In the genomic region with DNA sequence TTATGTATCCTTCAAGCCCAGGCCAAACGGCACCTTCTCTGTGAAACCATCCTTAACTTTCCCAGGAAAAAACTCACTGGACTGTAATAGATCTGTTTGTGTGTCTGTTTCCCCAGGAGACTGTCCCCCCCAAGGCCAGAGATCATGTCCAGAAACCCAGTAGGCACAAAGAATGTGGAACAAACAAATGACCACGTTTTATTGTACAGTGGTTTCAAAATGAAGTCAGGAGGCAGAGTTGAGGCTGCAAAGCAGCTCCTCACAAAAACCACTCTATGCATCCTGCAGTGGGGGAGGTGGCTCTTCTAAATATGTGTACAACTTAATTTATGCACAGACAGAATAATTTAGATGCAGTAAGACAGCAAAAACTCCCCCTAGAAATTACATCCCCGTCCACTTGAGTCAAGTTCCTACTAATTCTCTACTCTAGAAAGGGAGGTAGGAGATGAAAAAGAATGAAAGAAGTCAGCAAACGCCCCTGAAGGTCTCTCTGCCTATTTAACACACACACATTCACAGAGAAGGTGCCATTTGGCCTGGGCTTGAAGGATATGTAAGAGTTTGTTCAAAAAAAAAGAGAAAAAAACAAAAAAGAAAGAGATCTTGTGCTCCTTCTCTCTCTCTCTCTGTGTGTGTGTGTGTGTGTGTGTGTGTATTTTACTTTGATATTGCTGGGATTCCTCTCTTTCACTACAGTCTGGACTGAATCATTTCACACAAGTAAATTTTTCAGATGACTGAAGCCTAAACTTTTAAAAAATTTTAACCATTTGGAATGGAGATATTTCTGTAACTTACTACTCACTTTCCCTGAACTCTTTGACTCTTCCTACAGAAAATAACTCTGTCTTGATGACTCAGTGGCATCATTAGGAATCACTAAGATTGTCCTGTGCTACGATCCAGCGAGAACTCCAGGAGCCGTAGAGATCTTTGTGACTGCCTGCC, we compare ENCODE assay signal across 8 cellular contexts. TPM values are rescaled to one million over a fixed set of nuclear protein-coding genes. Genes with fewer than 3 reads are reported as not detected.
DNase-seq lines count a peak whose midpoint lies in the region; ATAC-seq and TF ChIP-seq lines count a peak whose summit lies in the region.

No MANE protein-coding gene starts in this region.

- POLR2A ChIA-PET in WTC11 (lab: Charles Lee), result no interaction called here

- CTCF ChIA-PET in WTC11 (lab: Charles Lee), result no interaction called here

- peak overlapping the region; percentile 61 for H3K4me3 Mint-ChIP-seq in activated T-helper 2 cell treated with anti-CD3 and anti-CD28 coated beads, Interferon-gamma antibody, Interleukin-2, Interleukin-4, amounts not matched to agents 10 μg/mL and 5 μg/mL and 100 μg/mL, durations not matched to agents 14 hours and 24 hours and 36 hours (ENCODE audit: low read depth)
- H3K4me3 Mint-ChIP-seq in WTC11, result no peak overlapping the region

- no peak for TF ChIP-seq CTCF in WTC11 (IDR thresholded peaks at IDR 0.05)

- ATAC-seq in GM18907 (IDR thresholded peaks at IDR 0.05; ENCODE audit: unreplicated experiment), result peak; percentile 66
- ATAC-seq in HG02852 (IDR thresholded peaks at IDR 0.05; ENCODE audit: unreplicated experiment), result peak; percentile 82
- ATAC-seq in sciatic nerve, result peak; percentile 5
- no peak for ATAC-seq in WTC11

- H3K27me3 Mint-ChIP-seq in activated T-helper 2 cell treated with anti-CD3 and anti-CD28 coated beads, Interferon-gamma antibody, Interleukin-2, Interleukin-4, amounts not matched to agents 10 μg/mL and 5 μg/mL and 100 μg/mL, durations not matched to agents 14 hours and 24 hours and 36 hours (ENCODE audit: low read depth), result no peaks in the 10 kb centered on the region
- no peaks in the 10 kb centered on the region for H3K27me3 Mint-ChIP-seq in WTC11 (ENCODE audit: low read depth)

- H3K36me3 Mint-ChIP-seq in activated T-helper 2 cell treated with anti-CD3 and anti-CD28 coated beads, Interferon-gamma antibody, Interleukin-2, Interleukin-4, amounts not matched to agents 10 μg/mL and 5 μg/mL and 100 μg/mL, durations not matched to agents 14 hours and 24 hours and 36 hours (ENCODE audit: low read depth), result peaks cover 85% of the 10 kb centered on the region
- H3K36me3 Mint-ChIP-seq in WTC11, result no peaks in the 10 kb centered on the region

- H3K9me3 Mint-ChIP-seq in activated T-helper 2 cell treated with anti-CD3 and anti-CD28 coated beads, Interferon-gamma antibody, Interleukin-2, Interleukin-4, amounts not matched to agents 10 μg/mL and 5 μg/mL and 100 μg/mL, durations not matched to agents 14 hours and 24 hours and 36 hours, result no peaks in the 10 kb centered on the region
- no peaks in the 10 kb centered on the region for H3K9me3 Mint-ChIP-seq in WTC11

- peak overlapping the region; percentile 94 for H3K27ac Mint-ChIP-seq in activated T-helper 2 cell treated with anti-CD3 and anti-CD28 coated beads, Interferon-gamma antibody, Interleukin-2, Interleukin-4, amounts not matched to agents 10 μg/mL and 5 μg/mL and 100 μg/mL, durations not matched to agents 14 hours and 24 hours and 36 hours
- no peak overlapping the region for H3K27ac Mint-ChIP-seq in WTC11

- intact Hi-C loops in activated T-helper 2 cell treated with anti-CD3 and anti-CD28 coated beads, Interferon-gamma antibody, Interleukin-2, Interleukin-4, amounts not matched to agents 10 μg/mL and 5 μg/mL and 100 μg/mL, durations not matched to agents 14 hours and 24 hours and 36 hours (cut with micrococcal nuclease), result loop anchor here (1.0 to 2.0 kb wide), 6 partner anchors 16 to 145 kb away; no protein-coding TSS in a partner anchor
- intact Hi-C loops in sciatic nerve (cut with DNase I), result no loop called here

- no peak for DNase-seq in activated T-helper 2 cell treated with anti-CD3 and anti-CD28 coated beads, Interferon-gamma antibody, Interleukin-2, Interleukin-4, amounts not matched to agents 10 μg/mL and 5 μg/mL and 100 μg/mL, durations not matched to agents 14 hours and 24 hours and 36 hours (ENCODE audit: low spot score)
- DNase-seq in sciatic nerve (ENCODE audit: low spot score) (no peak), WTC11 (ENCODE audit: low spot score) (no peak), mucosa of gallbladder (ENCODE audit: low spot score) (no peak), erythroblast (lab: John Stamatoyannopoulos, UW) (no peak), G401 (ENCODE audit: low spot score) (no peak)

- no peak for TF ChIP-seq POLR2A in erythroblast (IDR thresholded peaks at IDR 0.05; ENCODE audit: low read length)

- in situ Hi-C loops in G401 (cut with HindIII; ENCODE audit: low sequenced_read_pairs), result loop anchor here (25.0 kb wide), 1 partner anchor 163 kb away; no protein-coding TSS in a partner anchor

- peaks cover 80% of the 10 kb centered on the region for H3K4me1 Mint-ChIP-seq in activated T-helper 2 cell treated with anti-CD3 and anti-CD28 coated beads, Interferon-gamma antibody, Interleukin-2, Interleukin-4, amounts not matched to agents 10 μg/mL and 5 μg/mL and 100 μg/mL, durations not matched to agents 14 hours and 24 hours and 36 hours (ENCODE audit: low read depth)
- H3K4me1 Mint-ChIP-seq in WTC11, result peaks cover 26% of the 10 kb centered on the region

TF ChIP-seq in WTC11, 78 proteins besides CTCF, POLR2A, EP300 and RAD21:
- TF ChIP-seq TEAD4 (CRISPR knock-in tag; IDR thresholded peaks at IDR 0.05) (no peak), MYBL2 (CRISPR knock-in tag; IDR thresholded peaks at IDR 0.05) (no peak), FOXK1 (CRISPR knock-in tag; IDR thresholded peaks at IDR 0.05) (no peak)

RNA-seq across cellular contexts. Expression of gene BCL2, which starts 19.5 kb away (rescaled TPM):
- total RNA-seq in activated T-helper 2 cell treated with anti-CD3 and anti-CD28 coated beads, Interferon-gamma antibody, Interleukin-2, Interleukin-4, amounts not matched to agents 10 μg/mL and 5 μg/mL and 100 μg/mL, durations not matched to agents 14 hours and 24 hours and 36 hours, result 76.1 and 79.0 TPM in 2 replicates
- total RNA-seq in sciatic nerve (47.3 TPM), WTC11 (2021) (2.2 to 2.6 TPM (median 2.3 TPM) in 3 replicates), mucosa of gallbladder (18.5 TPM)
- total RNA-seq in G401 (2014; rRNA removed; shearing (Covaris generic)), result 9.9 and 18.2 TPM in 2 replicates
